In genomic region chr11:73173755-73174494, GRCh38 we compare ENCODE assay signal across 14 cellular contexts. TPM values are rescaled to one million over a fixed set of nuclear protein-coding genes. Genes with fewer than 3 reads are reported as not detected.
DNase-seq lines count a peak whose midpoint lies in the region; ATAC-seq and TF ChIP-seq lines count a peak whose summit lies in the region.
"Had no signal": no experiment of that assay in that cellular context is flagged by ENCODE, and none has a peak within 500 bp of the region (broad histone marks: within the 10 kb centered on the region; RNA-seq: fewer than 3 reads in every experiment).

No MANE protein-coding gene starts in this region.

- no peak overlapping the region for H3K4ac ChIP-seq in trophoblast cell (ENCODE audit: low read depth, low read length)

- no peak overlapping the region for H3K4me3 ChIP-seq in left ventricle myocardium inferior
- peak overlapping the region; percentile 5 for H3K4me3 ChIP-seq in trophoblast cell (ENCODE audit: low read depth, low read length)
- H3K4me3 ChIP-seq in uterus, result no peak overlapping the region
- H3K4me3 ChIP-seq: colonic mucosa had no signal

- H3K18ac ChIP-seq in trophoblast cell (ENCODE audit: low read length), result no peak overlapping the region

- H3K27ac Mint-ChIP-seq in activated T-cell treated with anti-CD3 and anti-CD28 coated beads, Interleukin-2, amount 50 U/mL, for 72 hours, result no peak overlapping the region

- DNase-seq in amniotic epithelial cell (ENCODE audit: low read depth), result peak; percentile 29
- DNase-seq in left ventricle myocardium inferior, result peak; percentile 81
- DNase-seq in trophoblast cell, result no peak
- DNase-seq in uterus, result peak; percentile 35 to 41
- no peak for DNase-seq in activated T-cell treated with anti-CD3 and anti-CD28 coated beads, Interleukin-2, amount 50 U/mL, for 72 hours
- DNase-seq: activated CD4-positive, alpha-beta T cell treated with anti-CD3 and anti-CD28 coated beads for 1 hour; colonic mucosa; NCI-H2107; NCI-H524 treated with DMSO at 0.1 percent for 48 hours; OCI-M1 had no signal

- H4K12ac ChIP-seq in trophoblast cell (ENCODE audit: low read depth, low read length), result no peak overlapping the region

- no peak for TF ChIP-seq POLR2A in uterus (IDR thresholded peaks at IDR 0.05)

- H3K9me3 ChIP-seq in left ventricle myocardium inferior (replicated peaks), result no peaks in the 10 kb centered on the region
- no peaks in the 10 kb centered on the region for H3K9me3 ChIP-seq in trophoblast cell (ENCODE audit: insufficient read depth, low read depth, low read length)
- no peaks in the 10 kb centered on the region for H3K9me3 ChIP-seq in uterus
- H3K9me3 ChIP-seq: colonic mucosa had no signal

- peak overlapping the region; percentile 86 for H3K27ac ChIP-seq in left ventricle myocardium inferior (replicated peaks)
- H3K27ac ChIP-seq in trophoblast cell (ENCODE audit: low read depth, low read length), result no peak overlapping the region
- H3K27ac ChIP-seq in uterus, result no peak overlapping the region
- H3K27ac ChIP-seq: colonic mucosa, epithelial cell of prostate had no signal

- no peaks in the 10 kb centered on the region for H3K36me3 Mint-ChIP-seq in activated T-cell treated with anti-CD3 and anti-CD28 coated beads, Interleukin-2, amount 50 U/mL, for 72 hours (ENCODE audit: insufficient read depth in 2 of 2)

- H3K4me1 Mint-ChIP-seq in activated T-cell treated with anti-CD3 and anti-CD28 coated beads, Interleukin-2, amount 50 U/mL, for 72 hours (ENCODE audit: low read depth), result peaks cover 8% of the 10 kb centered on the region

- no peak overlapping the region for H3K4me2 ChIP-seq in trophoblast cell (ENCODE audit: low read length)

- no peak overlapping the region for H2BK5ac ChIP-seq in trophoblast cell (ENCODE audit: low read depth, low read length, poor library complexity)

- no peak overlapping the region for H4K8ac ChIP-seq in trophoblast cell (ENCODE audit: low read depth, low read length)

- H3K14ac ChIP-seq in trophoblast cell (ENCODE audit: low read length), result no peak overlapping the region

- no CpG with 5 or more reads among the region's 11 CpGs for WGBS in trophoblast cell (ENCODE audit: extremely low coverage, insufficient coverage, insufficient read length)

- ATAC-seq in GM21447 (IDR thresholded peaks at IDR 0.05; ENCODE audit: unreplicated experiment) (no peak), GM18858 (IDR thresholded peaks at IDR 0.05; ENCODE audit: unreplicated experiment) (no peak)
- no peak for ATAC-seq in activated T-cell treated with anti-CD3 and anti-CD28 coated beads, Interleukin-2, amount 50 U/mL, for 72 hours (replicated peaks in 1 of 2)

- no peak overlapping the region for H3K9ac ChIP-seq in trophoblast cell (ENCODE audit: low read length)

- H3K79me1 ChIP-seq in trophoblast cell (ENCODE audit: low read length), result no peaks in the 10 kb centered on the region

- no peaks in the 10 kb centered on the region for H3K27me3 Mint-ChIP-seq in activated T-cell treated with anti-CD3 and anti-CD28 coated beads, Interleukin-2, amount 50 U/mL, for 72 hours (ENCODE audit: low read depth)

- no peak overlapping the region for H3K4me3 Mint-ChIP-seq in activated T-cell treated with anti-CD3 and anti-CD28 coated beads, Interleukin-2, amount 50 U/mL, for 72 hours

- no peak overlapping the region for H2BK120ac ChIP-seq in trophoblast cell (ENCODE audit: insufficient read depth, low read length, poor library complexity)

- H2BK12ac ChIP-seq in trophoblast cell (ENCODE audit: low read length), result no peak overlapping the region

- TF ChIP-seq CTCF in left ventricle myocardium inferior (IDR thresholded peaks at IDR 0.05; ENCODE audit: borderline replicate concordance) (peak; percentile 28), uterus (IDR thresholded peaks at IDR 0.05) (no peak)

- H2AFZ ChIP-seq in trophoblast cell (ENCODE audit: insufficient read depth, low read length, poor library complexity), result no peak overlapping the region

- H3K36me3 ChIP-seq in left ventricle myocardium inferior (no peaks in the 10 kb centered on the region), trophoblast cell (ENCODE audit: control insufficient read depth in 1 of 2, insufficient read depth in 2 of 2, low read length in 2 of 2) (no peaks in the 10 kb centered on the region), uterus (no peaks in the 10 kb centered on the region)
- H3K36me3 ChIP-seq: colonic mucosa had no signal

- H3K79me2 ChIP-seq in trophoblast cell (ENCODE audit: control insufficient read depth, insufficient read depth, low read length, poor library complexity), result no peaks in the 10 kb centered on the region

- no peak overlapping the region for H4K91ac ChIP-seq in trophoblast cell (ENCODE audit: low read depth, low read length)

- H3K4me1 ChIP-seq in left ventricle myocardium inferior (peaks cover 91% of the 10 kb centered on the region), trophoblast cell (ENCODE audit: control insufficient read depth in 1 of 2, insufficient read depth in 2 of 2, low read length in 2 of 2) (peaks cover 7 to 14% of the 10 kb centered on the region in 2 experiments), uterus (peaks cover 0 to 3% of the 10 kb centered on the region in 2 donors)
- H3K4me1 ChIP-seq: colonic mucosa had no signal

- H2AK5ac ChIP-seq in trophoblast cell (ENCODE audit: low read length), result no peak overlapping the region

- H3K27me3 ChIP-seq in left ventricle myocardium inferior (ENCODE audit: low read depth), result no peaks in the 10 kb centered on the region
- no peaks in the 10 kb centered on the region for H3K27me3 ChIP-seq in trophoblast cell (ENCODE audit: insufficient read depth, low read length)
- H3K27me3 ChIP-seq in uterus, result no peaks in the 10 kb centered on the region
- H3K27me3 ChIP-seq: colonic mucosa had no signal

- H3K23ac ChIP-seq in trophoblast cell (ENCODE audit: low read length), result no peak overlapping the region

- no peaks in the 10 kb centered on the region for H3K9me3 Mint-ChIP-seq in activated T-cell treated with anti-CD3 and anti-CD28 coated beads, Interleukin-2, amount 50 U/mL, for 72 hours
- H3K9me3 Mint-ChIP-seq: nephron had no signal

- intact Hi-C loops in left ventricle myocardium inferior (cut with micrococcal nuclease), result no loop called here
- intact Hi-C loops in uterus (cut with DNase I; ENCODE audit: low total_unique reads), result loop anchor here (10.0 kb wide), 1 partner anchor 449 kb away; no protein-coding TSS in a partner anchor

RNA-seq across cellular contexts. Expression of gene FCHSD2, which starts 31.8 kb away (rescaled TPM):
- 43.4 TPM for total RNA-seq in left ventricle myocardium inferior
- 6.4 and 8.1 TPM in 2 replicates for polyA plus RNA-seq in trophoblast cell (2013)
- total RNA-seq in uterus, result 10 to 100 TPM; 13.6 to 73.9 (median 27.7) TPM
- 10 to 100 TPM; 38.3 to 47.1 TPM for total RNA-seq in activated T-cell treated with anti-CD3 and anti-CD28 coated beads, Interleukin-2, amount 50 U/mL, for 72 hours

RNA-seq across cellular contexts. Expression of gene P2RY2, which starts 44.2 kb away (rescaled TPM):
- total RNA-seq in left ventricle myocardium inferior (19.8 TPM), uterus (1 to 10 TPM in 2 of 4 donors, under 1 TPM in 1, not detected in 1; 0.98 to 3.1 (median 2.8) TPM)
- 4.4 and 4.6 TPM in 2 replicates for polyA plus RNA-seq in trophoblast cell (2013)
- total RNA-seq in activated T-cell treated with anti-CD3 and anti-CD28 coated beads, Interleukin-2, amount 50 U/mL, for 72 hours, result not detected

Comparison
In these comparisons a context has a peak if more than half of its experiments do, and no peak if none do; other contexts are left out.
1. DNase-seq: peak in amniotic epithelial cell (single experiment), left ventricle myocardium inferior (single experiment) and uterus (2 of 2); none in trophoblast cell (0 of 2) and activated T-cell treated with anti-CD3 and anti-CD28 coated beads, Interleukin-2, amount 50 U/mL, for 72 hours (0 of 2).